ENCODE assay signal across 9 cellular contexts in the genomic region with DNA sequence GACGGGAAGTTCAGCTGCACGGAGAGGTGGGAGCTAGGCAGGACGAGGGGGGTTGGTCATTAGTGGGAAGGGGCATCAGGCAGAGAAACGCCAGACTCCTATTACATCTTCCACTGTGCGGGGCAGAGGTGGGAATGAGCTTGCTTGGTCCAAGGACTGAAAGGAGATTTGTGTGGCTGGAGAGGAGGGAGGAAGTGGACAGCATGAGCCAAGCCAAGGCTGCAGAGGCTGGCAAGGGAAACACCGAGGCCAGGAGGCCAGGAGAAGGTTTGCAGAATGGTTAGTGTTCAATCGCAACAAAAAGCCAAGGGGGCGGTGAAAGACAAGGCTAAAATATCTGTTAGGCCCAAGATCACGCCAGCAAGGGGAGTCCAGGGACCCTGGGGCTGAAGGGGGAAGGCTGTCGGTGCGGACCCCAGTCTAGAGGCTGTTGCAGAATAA.
DNase-seq lines count a peak whose midpoint lies in the region; ATAC-seq and TF ChIP-seq lines count a peak whose summit lies in the region.
"Had no signal": no experiment of that assay in that cellular context is flagged by ENCODE, and none has a peak within 500 bp of the region (broad histone marks: within the 10 kb centered on the region; RNA-seq: fewer than 3 reads in every experiment).

No MANE protein-coding gene starts in this region.

- intact Hi-C loops in ovary (cut with DNase I) = loop anchor here in 1 of 4 donors (10.0 kb wide), 1 partner anchor 270 kb away; no protein-coding TSS in a partner anchor

- no peak for TF ChIP-seq CTCF in NB4 (IDR thresholded peaks at IDR 0.05; ENCODE audit: low read depth, low read length)
- no peak for TF ChIP-seq CTCF in ovary (IDR thresholded peaks at IDR 0.05)

- no peak for ATAC-seq in HG02870 (IDR thresholded peaks at IDR 0.05; ENCODE audit: unreplicated experiment)

- H3K36me3 ChIP-seq in ovary = no peaks in the 10 kb centered on the region

- TF ChIP-seq EP300 in ovary (IDR thresholded peaks at IDR 0.05) = no peak

- TF ChIP-seq POLR2A in NB4 (IDR thresholded peaks at IDR 0.05; ENCODE audit: extremely low read depth, insufficient read length) = no peak
- no peak for TF ChIP-seq POLR2A in ovary (IDR thresholded peaks at IDR 0.05)

- WGBS in ovary, 3 donors = 71 to 77% (median 72%) methylated on average over 11 of the region's 11 CpGs

- DNase-seq in ELR (ENCODE audit: low read depth) (peak; percentile 49), NB4 (ENCODE audit: low read depth) (peak; percentile 23), dermis blood vessel endothelial cell (peak; percentile 38), ovary (peak in 4 of 5 donors; percentile 26 to 40 (median 34)), NCI-H2081 treated with DMSO at 0.1 percent for 48 hours (lab: John Stamatoyannopoulos, UW) (no peak)
- no peak for DNase-seq in activated CD4-positive, CD25-positive, alpha-beta regulatory T cell (lab: John Stamatoyannopoulos, UW)
- DNase-seq: activated T-cell treated with anti-CD3 and anti-CD28 coated beads for 4 hours, HCEC 1CT had no signal

- H3K4me1 ChIP-seq in ovary (ENCODE audit: insufficient read depth) = peaks cover 39% of the 10 kb centered on the region

- H3K4me3 ChIP-seq in NB4 (ENCODE audit: low read depth, low read length) (no peak overlapping the region), ovary (no peak overlapping the region)

- H3K27me3 ChIP-seq in ovary = no peaks in the 10 kb centered on the region

- no peaks in the 10 kb centered on the region for H3K9me3 ChIP-seq in ovary

- H3K27ac ChIP-seq in ovary = peak overlapping the region in 1 of 2 donors; percentile 48

Comparison
In these comparisons a context has a peak if more than half of its experiments do, and no peak if none do; other contexts are left out.
1. DNase-seq: peak in ELR (single experiment), NB4 (single experiment), dermis blood vessel endothelial cell (single experiment) and ovary (4 of 5); none in activated CD4-positive, CD25-positive, alpha-beta regulatory T cell (0 of 4) and NCI-H2081 treated with DMSO at 0.1 percent for 48 hours (single experiment).